Comparison of ENCODE assay signal across 2 cellular contexts in genomic region chr12:112031472-112031871, GRCh38.
TF ChIP-seq lines count a peak whose summit lies in the region.

No MANE protein-coding gene starts in this region.

TF ChIP-seq in WTC11, 78 proteins besides CTCF, POLR2A, EP300 and RAD21:
- TF ChIP-seq RORB (CRISPR knock-in tag; IDR thresholded peaks at IDR 0.05) (no peak), EMX1 (CRISPR knock-in tag; IDR thresholded peaks at IDR 0.05) (no peak), FOXP1 (CRISPR knock-in tag; IDR thresholded peaks at IDR 0.05; ENCODE audit: borderline replicate concordance) (no peak)

TF ChIP-seq in endothelial cell of umbilical vein, 7 proteins besides CTCF, POLR2A, EP300 and RAD21:
- TF ChIP-seq JUN (IDR thresholded peaks at IDR 0.05; ENCODE audit: borderline replicate concordance, insufficient read depth, insufficient read length, low read depth) = no peak
TF ChIP-seq in endothelial cell of umbilical vein: peak in this region for 0.
